11 cellular contexts compared by ENCODE assay signal in the genomic region with DNA sequence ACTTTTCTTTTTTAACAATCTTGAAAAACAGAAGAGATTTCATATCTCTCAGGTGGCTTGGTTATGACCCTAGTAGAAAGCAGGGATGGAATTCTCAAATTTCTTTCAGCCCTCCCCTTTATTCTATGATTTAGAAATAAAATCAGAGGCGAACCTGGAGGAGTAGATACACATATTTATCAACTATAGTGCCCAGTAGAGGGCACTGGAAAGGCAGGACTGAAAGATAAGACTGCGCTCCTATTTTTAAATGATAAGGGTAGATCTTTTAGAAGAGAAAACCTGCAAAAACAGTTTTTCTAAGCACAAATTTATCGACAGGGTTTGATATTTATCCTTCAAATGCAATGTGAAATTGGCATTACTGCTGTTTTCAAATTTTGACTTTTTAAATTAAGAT.
DNase-seq lines count a peak whose midpoint lies in the region; ATAC-seq and TF ChIP-seq lines count a peak whose summit lies in the region.
"Had no signal": no experiment of that assay in that cellular context is flagged by ENCODE, and none has a peak within 500 bp of the region (broad histone marks: within the 10 kb centered on the region; RNA-seq: fewer than 3 reads in every experiment).

No MANE protein-coding gene starts in this region.

- H3K4me2 ChIP-seq in Karpas-422 (ENCODE audit: low read depth, low read length, poor library complexity, severe bottlenecking): no peak overlapping the region

- no peak overlapping the region for H3K27ac ChIP-seq in Karpas-422 (ENCODE audit: low read length)
- no peak overlapping the region for H3K27ac ChIP-seq in left lung

- H3K79me2 ChIP-seq in Karpas-422 (ENCODE audit: low read length): no peaks in the 10 kb centered on the region

- H3K36me3 Mint-ChIP-seq in CD14-positive monocyte: no peaks in the 10 kb centered on the region

- peaks cover 6% of the 10 kb centered on the region; the same call in 1 of the 2 replicates for H3K9me2 ChIP-seq in Karpas-422 (replicated peaks; ENCODE audit: insufficient read depth, low read length)

- no peaks in the 10 kb centered on the region for H3K27me3 ChIP-seq in Karpas-422 (ENCODE audit: low read length)
- no peaks in the 10 kb centered on the region for H3K27me3 ChIP-seq in left lung

- H3K36me3 ChIP-seq in Karpas-422 (ENCODE audit: insufficient read depth, low read length): no peaks in the 10 kb centered on the region
- H3K36me3 ChIP-seq in left lung: no peaks in the 10 kb centered on the region
- no peaks in the 10 kb centered on the region for H3K36me3 ChIP-seq in mucosa of descending colon (ENCODE audit: low read depth)

- intact Hi-C loops in CD14-positive monocyte (cut with micrococcal nuclease) (no loop called here), left lung (cut with DNase I) (no loop called here), mucosa of descending colon (cut with DNase I, micrococcal nuclease) (no loop called here)

- H3K4me1 ChIP-seq in Karpas-422 (ENCODE audit: low read length) (no peaks in the 10 kb centered on the region), left lung (no peaks in the 10 kb centered on the region), mucosa of descending colon (ENCODE audit: low read depth) (no peaks in the 10 kb centered on the region)

- no peak overlapping the region for H3K4me3 ChIP-seq in Karpas-422 (ENCODE audit: low read length)
- H3K4me3 ChIP-seq in left lung: no peak overlapping the region
- H3K4me3 ChIP-seq in mucosa of descending colon: no peak overlapping the region

- peaks cover 0 to 2% (median 0%) of the 10 kb centered on the region in 3 donors for H3K27me3 Mint-ChIP-seq in CD14-positive monocyte (ENCODE audit: low read depth in 3 of 3)
- H3K27me3 Mint-ChIP-seq: activated T-helper 17 cell treated with anti-CD3 and anti-CD28 coated beads, Interleukin-2, amount 50 U/mL, for 72 hours had no signal

- no peak overlapping the region for H3K9ac ChIP-seq in Karpas-422 (ENCODE audit: low read length)

- H3K9me3 ChIP-seq in Karpas-422 (ENCODE audit: low read length): no peaks in the 10 kb centered on the region
- H3K9me3 ChIP-seq in left lung: no peaks in the 10 kb centered on the region
- no peaks in the 10 kb centered on the region for H3K9me3 ChIP-seq in mucosa of descending colon

- DNase-seq in CD14-positive monocyte (ENCODE audit: low spot score) (no peak), Karpas-422 (peak; percentile 47), RPMI8226 (peak; percentile 3), left lung (no peak), HCEC 1CT (no peak), mucosa of descending colon (no peak), KG1 (lab: John Stamatoyannopoulos, UW) (no peak)
- DNase-seq: NCI-H510A treated with DMSO at 0.1 percent for 48 hours had no signal

- no peak overlapping the region for H2AFZ ChIP-seq in Karpas-422 (ENCODE audit: low read length)

- ATAC-seq in left lung (peak; percentile 36), mucosa of descending colon (no peak), GM19395 (IDR thresholded peaks at IDR 0.05; ENCODE audit: unreplicated experiment) (no peak)
- ATAC-seq: activated T-helper 17 cell treated with anti-CD3 and anti-CD28 coated beads, Interleukin-2, amount 50 U/mL, for 72 hours; HCT116 had no signal

- H3K9me3 Mint-ChIP-seq in CD14-positive monocyte: peaks cover 0 to 3% (median 0%) of the 10 kb centered on the region in 7 donors

- no peak overlapping the region for H3K4me3 Mint-ChIP-seq in CD14-positive monocyte
- H3K4me3 Mint-ChIP-seq: activated T-helper 17 cell treated with anti-CD3 and anti-CD28 coated beads, Interleukin-2, amount 50 U/mL, for 72 hours had no signal

- TF ChIP-seq CTCF in CD14-positive monocyte (IDR thresholded peaks at IDR 0.05) (peak; percentile 25), left lung (IDR thresholded peaks at IDR 0.05) (peak in 1 of 2 donors; percentile 18), mucosa of descending colon (IDR thresholded peaks at IDR 0.05) (no peak)

- H3K4me1 Mint-ChIP-seq in CD14-positive monocyte: peaks cover 12% of the 10 kb centered on the region
- H3K4me1 Mint-ChIP-seq: activated T-helper 17 cell treated with anti-CD3 and anti-CD28 coated beads, Interleukin-2, amount 50 U/mL, for 72 hours had no signal

- H4K20me1 ChIP-seq in Karpas-422 (ENCODE audit: insufficient read depth, low read depth, low read length): no peaks in the 10 kb centered on the region

- no peak overlapping the region for H3K27ac Mint-ChIP-seq in CD14-positive monocyte
- H3K27ac Mint-ChIP-seq: activated T-helper 17 cell treated with anti-CD3 and anti-CD28 coated beads, Interleukin-2, amount 50 U/mL, for 72 hours had no signal

Comparison
In these comparisons a context has a peak if more than half of its experiments do, and no peak if none do; other contexts are left out.
1. DNase-seq: peak in Karpas-422 (single experiment) and RPMI8226 (single experiment); none in CD14-positive monocyte (single experiment), left lung (0 of 2), HCEC 1CT (single experiment), mucosa of descending colon (0 of 3) and KG1 (single experiment).